Comparison of ENCODE assay signal across 8 cellular contexts in the genomic region with DNA sequence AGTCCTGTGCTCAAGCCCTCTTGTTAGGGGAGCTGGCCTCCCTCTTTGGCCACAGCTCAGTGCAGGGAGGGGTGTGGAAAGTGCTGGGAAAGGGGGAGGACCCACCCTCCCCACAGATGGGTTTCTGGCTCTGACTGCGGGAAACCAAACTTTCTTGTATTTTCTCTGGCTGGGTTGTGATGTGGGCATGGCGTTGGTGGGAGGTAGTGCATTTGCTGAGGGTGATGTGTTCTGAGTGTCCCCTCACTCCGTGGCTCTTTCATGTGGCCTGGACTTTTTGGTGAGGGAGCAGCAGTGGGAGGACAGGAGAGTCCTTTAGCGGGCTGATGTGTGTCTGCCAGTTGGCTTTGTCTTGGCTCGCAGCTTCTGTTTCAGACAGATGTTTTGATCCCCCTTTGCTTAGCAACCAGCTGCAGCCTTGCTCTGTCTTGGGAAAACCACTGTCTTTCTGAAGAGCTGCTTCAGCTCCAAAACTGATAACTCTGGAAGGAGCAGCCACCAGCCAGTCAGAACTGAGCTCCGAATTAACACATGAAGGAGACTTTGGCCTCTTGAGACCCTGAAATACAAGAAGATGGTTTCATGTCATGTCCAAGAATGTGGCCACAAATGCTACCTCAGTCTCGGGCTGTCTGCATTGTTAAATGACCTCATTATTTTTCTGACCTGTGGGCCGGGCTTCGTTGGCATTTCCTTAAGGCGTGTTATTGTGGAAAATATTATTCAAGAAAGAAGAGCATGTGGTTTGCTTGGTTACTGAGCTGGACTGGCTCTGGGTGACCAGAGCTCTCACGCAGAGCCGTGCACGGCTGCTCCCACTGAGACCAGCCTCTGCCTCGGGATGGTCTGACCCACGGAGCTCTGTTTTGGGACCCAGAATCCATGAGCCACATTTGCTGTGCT. TPM values are rescaled to one million over a fixed set of nuclear protein-coding genes. Genes with fewer than 3 reads are reported as not detected.
DNase-seq lines count a peak whose midpoint lies in the region; ATAC-seq, FAIRE-seq and TF ChIP-seq lines count a peak whose summit lies in the region.

No MANE protein-coding gene starts in this region.

- no peak for DNase-seq in CD8-positive, alpha-beta memory T cell
- peak; percentile 66 to 81 for DNase-seq in SJCRH30
- DNase-seq in endodermal cell, result no peak
- DNase-seq in naive thymus-derived CD4-positive, alpha-beta T cell, result peak in 1 of 9 donors; percentile 63
- no peak for DNase-seq in HTR-8/SVneo (ENCODE audit: insufficient read length, low spot score)
- no peak for DNase-seq in RKO (ENCODE audit: low spot score)

- H3K4me1 Mint-ChIP-seq in CD8-positive, alpha-beta memory T cell, result peaks cover 30 to 47% (median 35%) of the 10 kb centered on the region in 3 donors
- H3K4me1 Mint-ChIP-seq in endodermal cell, result peaks cover 7% of the 10 kb centered on the region
- H3K4me1 Mint-ChIP-seq in naive thymus-derived CD4-positive, alpha-beta T cell, result peaks cover 37 to 85% (median 75%) of the 10 kb centered on the region in 7 donors

- H3K4me3 ChIP-seq in CD8-positive, alpha-beta memory T cell (ENCODE audit: low read length), result no peak overlapping the region
- H3K4me3 ChIP-seq in SJCRH30 (no peak overlapping the region), endodermal cell (ENCODE audit: low read length) (no peak overlapping the region)
- H3K4me3 ChIP-seq in naive thymus-derived CD4-positive, alpha-beta T cell (ENCODE audit: low read length), result no peak overlapping the region

- intact Hi-C loops in naive thymus-derived CD4-positive, alpha-beta T cell (cut with micrococcal nuclease), result no loop called here

- peak; percentile 44 for ATAC-seq in naive thymus-derived CD4-positive, alpha-beta T cell
- ATAC-seq in GM18868 (IDR thresholded peaks at IDR 0.05; ENCODE audit: unreplicated experiment) (no peak), HG03442 (IDR thresholded peaks at IDR 0.05; ENCODE audit: unreplicated experiment) (no peak)

- H3K36me3 Mint-ChIP-seq in CD8-positive, alpha-beta memory T cell, result peaks cover 2 to 7% (median 3%) of the 10 kb centered on the region in 3 donors
- H3K36me3 Mint-ChIP-seq in endodermal cell (ENCODE audit: low read depth), result peaks cover 8% of the 10 kb centered on the region
- H3K36me3 Mint-ChIP-seq in naive thymus-derived CD4-positive, alpha-beta T cell, result peaks cover 7 to 34% (median 7%) of the 10 kb centered on the region in 5 donors

- CTCF ChIA-PET in CD8-positive, alpha-beta memory T cell (lab: Charles Lee), result interaction anchor here (1.1 kb wide), 1 partner anchor 8 kb away, joined by 3 read pairs; no protein-coding TSS in a partner anchor
- CTCF ChIA-PET in naive thymus-derived CD4-positive, alpha-beta T cell (lab: Charles Lee), result interaction anchor here (1.0 to 1.7 kb wide), 2 partner anchors 23 to 55 kb away, joined by 3 to 6 read pairs; no protein-coding TSS in a partner anchor

- H3K9me3 ChIP-seq in CD8-positive, alpha-beta memory T cell (ENCODE audit: low read length), result no peaks in the 10 kb centered on the region
- no peaks in the 10 kb centered on the region for H3K9me3 ChIP-seq in SJCRH30 (replicated peaks)
- no peaks in the 10 kb centered on the region for H3K9me3 ChIP-seq in endodermal cell (ENCODE audit: control insufficient read depth, low read length)
- no peaks in the 10 kb centered on the region for H3K9me3 ChIP-seq in naive thymus-derived CD4-positive, alpha-beta T cell (ENCODE audit: control insufficient read depth in 2 of 3, low read length in 3 of 3)

- POLR2A ChIA-PET in CD8-positive, alpha-beta memory T cell (lab: Charles Lee), result no interaction called here
- POLR2A ChIA-PET in naive thymus-derived CD4-positive, alpha-beta T cell (lab: Charles Lee), result interaction anchor here (0.9 to 1.4 kb wide), 3 partner anchors 10 to 21 kb away, joined by 3 to 6 read pairs (median 4); no protein-coding TSS in a partner anchor

- H3K9ac ChIP-seq in endodermal cell (ENCODE audit: extremely low read depth, low read length, poor library complexity, severe bottlenecking), result no peak overlapping the region

- WGBS in endodermal cell (ENCODE audit: insufficient coverage in 1 of 2, insufficient read length in 1 of 2), 2 experiments, result 87 to 88% methylated on average over 9 to 15 of the region's 15 CpGs

- H3K27me3 ChIP-seq in CD8-positive, alpha-beta memory T cell (ENCODE audit: insufficient read depth, low read length, poor library complexity, severe bottlenecking), result no peaks in the 10 kb centered on the region
- H3K27me3 ChIP-seq in SJCRH30, result no peaks in the 10 kb centered on the region
- H3K27me3 ChIP-seq in endodermal cell (ENCODE audit: control insufficient read depth, insufficient read depth, low read length, poor library complexity, severe bottlenecking), result no peaks in the 10 kb centered on the region
- H3K27me3 ChIP-seq in naive thymus-derived CD4-positive, alpha-beta T cell (ENCODE audit: control insufficient read depth in 2 of 2, insufficient read depth in 2 of 2, low read length in 2 of 2), result no peaks in the 10 kb centered on the region

- no peak overlapping the region for H3K4me3 Mint-ChIP-seq in CD8-positive, alpha-beta memory T cell
- H3K4me3 Mint-ChIP-seq in endodermal cell, result no peak overlapping the region
- H3K4me3 Mint-ChIP-seq in naive thymus-derived CD4-positive, alpha-beta T cell, result peak overlapping the region in 6 of 10 donors; percentile 2 to 57 (median 33)

- peaks cover 31% of the 10 kb centered on the region for H3K4me1 ChIP-seq in CD8-positive, alpha-beta memory T cell (ENCODE audit: insufficient read depth, low read length)
- peaks cover 28% of the 10 kb centered on the region for H3K4me1 ChIP-seq in SJCRH30
- no peaks in the 10 kb centered on the region for H3K4me1 ChIP-seq in endodermal cell (ENCODE audit: control insufficient read depth, insufficient read depth, low read length)
- peaks cover 0 to 34% of the 10 kb centered on the region in 2 donors for H3K4me1 ChIP-seq in naive thymus-derived CD4-positive, alpha-beta T cell (ENCODE audit: control insufficient read depth in 2 of 2, insufficient read depth in 2 of 2, low read length in 2 of 2)

- no peaks in the 10 kb centered on the region for H3K9me3 Mint-ChIP-seq in CD8-positive, alpha-beta memory T cell
- H3K9me3 Mint-ChIP-seq in endodermal cell, result no peaks in the 10 kb centered on the region
- H3K9me3 Mint-ChIP-seq in naive thymus-derived CD4-positive, alpha-beta T cell, result peaks cover 0 to 3% (median 0%) of the 10 kb centered on the region in 11 donors

- H3K27ac ChIP-seq in CD8-positive, alpha-beta memory T cell (ENCODE audit: low read depth, low read length), result peak overlapping the region; percentile 21
- H3K27ac ChIP-seq in SJCRH30 (peak overlapping the region; percentile 60), endodermal cell (ENCODE audit: low read depth, low read length) (peak overlapping the region; percentile 82)
- peak overlapping the region; percentile 46 for H3K27ac ChIP-seq in naive thymus-derived CD4-positive, alpha-beta T cell (ENCODE audit: low read depth, low read length)

- peak overlapping the region in 7 of 8 donors; percentile 42 to 88 (median 67) for H3K27ac Mint-ChIP-seq in CD8-positive, alpha-beta memory T cell
- no peak overlapping the region for H3K27ac Mint-ChIP-seq in endodermal cell
- peak overlapping the region; percentile 33 to 92 (median 79) for H3K27ac Mint-ChIP-seq in naive thymus-derived CD4-positive, alpha-beta T cell

- H3K36me3 ChIP-seq in CD8-positive, alpha-beta memory T cell (ENCODE audit: insufficient read depth, low read length), result no peaks in the 10 kb centered on the region
- H3K36me3 ChIP-seq in SJCRH30 (no peaks in the 10 kb centered on the region), endodermal cell (ENCODE audit: control insufficient read depth, insufficient read depth, low read length) (peaks cover 3% of the 10 kb centered on the region)
- H3K36me3 ChIP-seq in naive thymus-derived CD4-positive, alpha-beta T cell (ENCODE audit: control insufficient read depth in 2 of 3, insufficient read depth in 3 of 3, low read length in 3 of 3), result peaks cover 0 to 6% (median 2%) of the 10 kb centered on the region in 3 experiments

- peaks cover 0 to 3% of the 10 kb centered on the region in 2 donors for H3K27me3 Mint-ChIP-seq in CD8-positive, alpha-beta memory T cell
- H3K27me3 Mint-ChIP-seq in endodermal cell (ENCODE audit: insufficient read depth), result no peaks in the 10 kb centered on the region
- no peaks in the 10 kb centered on the region for H3K27me3 Mint-ChIP-seq in naive thymus-derived CD4-positive, alpha-beta T cell

- TF ChIP-seq CTCF in endodermal cell (conservative IDR thresholded peaks at IDR 0.05), result no peak

- FAIRE-seq in HTR-8/SVneo (lab: Jason Lieb, UNC), result no peak

RNA-seq across cellular contexts. Expression of a gene that starts 21.5 kb away (rescaled TPM):
- 10 to 100 TPM; 16.7 to 17.5 TPM for total RNA-seq in CD8-positive, alpha-beta memory T cell
- 8.7 TPM for polyA plus RNA-seq in CD8-positive, alpha-beta memory T cell
- 32.5 and 33.4 TPM in 2 replicates for total RNA-seq in SJCRH30 (2014; rRNA removed; shearing (Covaris generic))
- 10 to 100 TPM; 21.2 to 32.8 TPM for total RNA-seq in endodermal cell
- polyA plus RNA-seq in endodermal cell (2013, experiment 1 of 2), result 4.3 TPM
- polyA plus RNA-seq in endodermal cell (2013, experiment 2 of 2), result 4.7 TPM
- 10 to 100 TPM; 22.4 to 36.6 (median 22.5) TPM for total RNA-seq in naive thymus-derived CD4-positive, alpha-beta T cell
- polyA plus RNA-seq in naive thymus-derived CD4-positive, alpha-beta T cell, result 10 to 100 TPM; 12.0 to 18.0 TPM

Comparison
In these comparisons a context has a peak if more than half of its experiments do, and no peak if none do; other contexts are left out.
1. DNase-seq: peak in SJCRH30 (2 of 2); none in CD8-positive, alpha-beta memory T cell (0 of 5), endodermal cell (single experiment), HTR-8/SVneo (single experiment) and RKO (single experiment).
2. H3K27ac ChIP-seq: peak in every context shown above with its lines; median percentile 82 in endodermal cell; 60 in SJCRH30; 46 in naive thymus-derived CD4-positive, alpha-beta T cell; 21 in CD8-positive, alpha-beta memory T cell.
3. H3K4me3 Mint-ChIP-seq: peak in naive thymus-derived CD4-positive, alpha-beta T cell (6 of 10); none in CD8-positive, alpha-beta memory T cell (0 of 7) and endodermal cell (single experiment).